1 cellular context compared by ENCODE assay signal in the genomic region with DNA sequence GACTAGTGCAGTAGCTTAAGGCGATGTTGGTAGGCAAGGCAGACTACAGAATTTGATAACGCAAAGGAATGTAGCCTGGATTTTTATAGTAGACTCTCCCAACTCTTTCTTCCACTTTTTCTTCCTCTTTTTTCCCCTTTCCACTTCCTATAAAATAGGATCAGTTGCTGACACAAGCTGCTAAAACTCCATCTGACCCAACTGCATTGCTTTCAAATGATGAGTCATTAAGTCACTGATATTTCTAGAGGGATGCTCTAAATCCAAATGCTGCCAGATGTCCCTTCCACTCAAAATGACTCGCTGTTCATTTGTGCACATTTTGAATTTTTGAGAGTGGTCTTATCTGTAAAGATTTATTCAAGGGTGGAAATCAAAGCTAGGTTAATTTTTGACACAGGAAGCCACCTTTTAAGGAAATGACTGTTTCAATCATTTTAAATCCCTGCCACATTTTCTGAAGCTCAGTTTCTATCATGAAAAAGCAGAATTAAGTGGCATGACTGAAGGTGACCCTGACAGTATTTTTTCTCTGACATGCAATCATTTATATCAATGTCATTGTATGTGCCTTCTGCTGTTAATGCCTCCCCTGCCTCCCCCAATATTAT.
TF ChIP-seq lines count a peak whose summit lies in the region.

No MANE protein-coding gene starts in this region.

TF ChIP-seq in HEK293, 187 proteins besides CTCF, POLR2A, EP300 and RAD21 (continued from another document and continues in another):
- no peak for TF ChIP-seq WT1 (tag by site-specific recombination; IDR thresholded peaks at IDR 0.05)
- TF ChIP-seq KLF10 (tag by site-specific recombination; IDR thresholded peaks at IDR 0.05): no peak
- no peak for TF ChIP-seq BCL11A (tag by site-specific recombination; IDR thresholded peaks at IDR 0.05; ENCODE audit: low read depth)
- TF ChIP-seq, protein P1, sequence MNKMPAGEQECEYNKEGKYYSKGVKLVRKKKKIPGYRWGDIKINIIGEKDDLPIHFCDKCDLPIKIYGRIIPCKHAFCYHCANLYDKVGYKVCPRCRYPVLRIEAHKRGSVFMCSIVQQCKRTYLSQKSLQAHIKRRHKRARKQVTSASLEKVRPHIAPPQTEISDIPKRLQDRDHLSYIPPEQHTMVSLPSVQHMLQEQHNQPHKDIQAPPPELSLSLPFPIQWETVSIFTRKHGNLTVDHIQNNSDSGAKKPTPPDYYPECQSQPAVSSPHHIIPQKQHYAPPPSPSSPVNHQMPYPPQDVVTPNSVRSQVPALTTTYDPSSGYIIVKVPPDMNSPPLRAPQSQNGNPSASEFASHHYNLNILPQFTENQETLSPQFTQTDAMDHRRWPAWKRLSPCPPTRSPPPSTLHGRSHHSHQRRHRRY (tag by site-specific recombination; IDR thresholded peaks at IDR 0.05): no peak
- TF ChIP-seq ZNF426 (tag by site-specific recombination; IDR thresholded peaks at IDR 0.05): no peak
- TF ChIP-seq, protein P2, sequence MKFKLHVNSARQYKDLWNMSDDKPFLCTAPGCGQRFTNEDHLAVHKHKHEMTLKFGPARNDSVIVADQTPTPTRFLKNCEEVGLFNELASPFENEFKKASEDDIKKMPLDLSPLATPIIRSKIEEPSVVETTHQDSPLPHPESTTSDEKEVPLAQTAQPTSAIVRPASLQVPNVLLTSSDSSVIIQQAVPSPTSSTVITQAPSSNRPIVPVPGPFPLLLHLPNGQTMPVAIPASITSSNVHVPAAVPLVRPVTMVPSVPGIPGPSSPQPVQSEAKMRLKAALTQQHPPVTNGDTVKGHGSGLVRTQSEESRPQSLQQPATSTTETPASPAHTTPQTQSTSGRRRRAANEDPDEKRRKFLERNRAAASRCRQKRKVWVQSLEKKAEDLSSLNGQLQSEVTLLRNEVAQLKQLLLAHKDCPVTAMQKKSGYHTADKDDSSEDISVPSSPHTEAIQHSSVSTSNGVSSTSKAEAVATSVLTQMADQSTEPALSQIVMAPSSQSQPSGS (tag by site-specific recombination; IDR thresholded peaks at IDR 0.05; ENCODE audit: low read depth): no peak
- no peak for TF ChIP-seq ZFHX2 (tag by site-specific recombination; conservative IDR thresholded peaks at IDR 0.05)
- TF ChIP-seq GFI1B (tag by site-specific recombination; IDR thresholded peaks at IDR 0.05): no peak
- peak; percentile 69 for TF ChIP-seq PRDM1 (tag by site-specific recombination; IDR thresholded peaks at IDR 0.05)
- 0 out of 2 replicates have a peak, but pooled peaks have one; percentile 51 for TF ChIP-seq ZNF184 (tag by site-specific recombination; IDR thresholded peaks at IDR 0.05)
- no peak for TF ChIP-seq MYNN (tag by site-specific recombination; IDR thresholded peaks at IDR 0.05; ENCODE audit: borderline replicate concordance)
- TF ChIP-seq ZNF221 (tag by site-specific recombination; IDR thresholded peaks at IDR 0.05; ENCODE audit: borderline replicate concordance): no peak
- TF ChIP-seq, protein P3, sequence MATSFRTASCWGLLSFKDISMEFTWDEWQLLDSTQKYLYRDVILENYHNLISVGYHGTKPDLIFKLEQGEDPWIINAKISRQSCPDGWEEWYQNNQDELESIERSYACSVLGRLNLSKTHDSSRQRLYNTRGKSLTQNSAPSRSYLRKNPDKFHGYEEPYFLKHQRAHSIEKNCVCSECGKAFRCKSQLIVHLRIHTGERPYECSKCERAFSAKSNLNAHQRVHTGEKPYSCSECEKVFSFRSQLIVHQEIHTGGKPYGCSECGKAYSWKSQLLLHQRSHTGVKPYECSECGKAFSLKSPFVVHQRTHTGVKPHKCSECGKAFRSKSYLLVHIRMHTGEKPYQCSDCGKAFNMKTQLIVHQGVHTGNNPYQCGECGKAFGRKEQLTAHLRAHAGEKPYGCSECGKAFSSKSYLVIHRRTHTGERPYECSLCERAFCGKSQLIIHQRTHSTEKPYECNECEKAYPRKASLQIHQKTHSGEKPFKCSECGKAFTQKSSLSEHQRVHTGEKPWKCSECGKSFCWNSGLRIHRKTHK (tag by site-specific recombination; IDR thresholded peaks at IDR 0.05): no peak
- TF ChIP-seq ZEB2 (tag by site-specific recombination; IDR thresholded peaks at IDR 0.05): peak; percentile 78
- TF ChIP-seq, protein P4, sequence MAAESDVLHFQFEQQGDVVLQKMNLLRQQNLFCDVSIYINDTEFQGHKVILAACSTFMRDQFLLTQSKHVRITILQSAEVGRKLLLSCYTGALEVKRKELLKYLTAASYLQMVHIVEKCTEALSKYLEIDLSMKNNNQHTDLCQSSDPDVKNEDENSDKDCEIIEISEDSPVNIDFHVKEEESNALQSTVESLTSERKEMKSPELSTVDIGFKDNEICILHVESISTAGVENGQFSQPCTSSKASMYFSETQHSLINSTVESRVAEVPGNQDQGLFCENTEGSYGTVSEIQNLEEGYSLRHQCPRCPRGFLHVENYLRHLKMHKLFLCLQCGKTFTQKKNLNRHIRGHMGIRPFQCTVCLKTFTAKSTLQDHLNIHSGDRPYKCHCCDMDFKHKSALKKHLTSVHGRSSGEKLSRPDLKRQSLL (tag by site-specific recombination; IDR thresholded peaks at IDR 0.05): no peak
- no peak for TF ChIP-seq ZNF791 (tag by site-specific recombination; IDR thresholded peaks at IDR 0.05)
- TF ChIP-seq ZNF157 (tag by site-specific recombination; IDR thresholded peaks at IDR 0.05): no peak
- TF ChIP-seq, protein P5, sequence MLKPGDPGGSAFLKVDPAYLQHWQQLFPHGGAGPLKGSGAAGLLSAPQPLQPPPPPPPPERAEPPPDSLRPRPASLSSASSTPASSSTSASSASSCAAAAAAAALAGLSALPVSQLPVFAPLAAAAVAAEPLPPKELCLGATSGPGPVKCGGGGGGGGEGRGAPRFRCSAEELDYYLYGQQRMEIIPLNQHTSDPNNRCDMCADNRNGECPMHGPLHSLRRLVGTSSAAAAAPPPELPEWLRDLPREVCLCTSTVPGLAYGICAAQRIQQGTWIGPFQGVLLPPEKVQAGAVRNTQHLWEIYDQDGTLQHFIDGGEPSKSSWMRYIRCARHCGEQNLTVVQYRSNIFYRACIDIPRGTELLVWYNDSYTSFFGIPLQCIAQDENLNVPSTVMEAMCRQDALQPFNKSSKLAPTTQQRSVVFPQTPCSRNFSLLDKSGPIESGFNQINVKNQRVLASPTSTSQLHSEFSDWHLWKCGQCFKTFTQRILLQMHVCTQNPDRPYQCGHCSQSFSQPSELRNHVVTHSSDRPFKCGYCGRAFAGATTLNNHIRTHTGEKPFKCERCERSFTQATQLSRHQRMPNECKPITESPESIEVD (tag by site-specific recombination; IDR thresholded peaks at IDR 0.05): peak; percentile 29
- no peak for TF ChIP-seq ZNF558 (tag by site-specific recombination; IDR thresholded peaks at IDR 0.05)
- TF ChIP-seq, protein P6, sequence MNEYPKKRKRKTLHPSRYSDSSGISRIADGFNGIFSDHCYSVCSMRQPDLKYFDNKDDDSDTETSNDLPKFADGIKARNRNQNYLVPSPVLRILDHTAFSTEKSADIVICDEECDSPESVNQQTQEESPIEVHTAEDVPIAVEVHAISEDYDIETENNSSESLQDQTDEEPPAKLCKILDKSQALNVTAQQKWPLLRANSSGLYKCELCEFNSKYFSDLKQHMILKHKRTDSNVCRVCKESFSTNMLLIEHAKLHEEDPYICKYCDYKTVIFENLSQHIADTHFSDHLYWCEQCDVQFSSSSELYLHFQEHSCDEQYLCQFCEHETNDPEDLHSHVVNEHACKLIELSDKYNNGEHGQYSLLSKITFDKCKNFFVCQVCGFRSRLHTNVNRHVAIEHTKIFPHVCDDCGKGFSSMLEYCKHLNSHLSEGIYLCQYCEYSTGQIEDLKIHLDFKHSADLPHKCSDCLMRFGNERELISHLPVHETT (tag by site-specific recombination; IDR thresholded peaks at IDR 0.05): 0 out of 2 replicates have a peak, but pooled peaks have one; percentile 14
- no peak for TF ChIP-seq SP2 (tag by site-specific recombination; IDR thresholded peaks at IDR 0.05)
- no peak for TF ChIP-seq TRIM28 (IDR thresholded peaks at IDR 0.05; ENCODE audit: borderline replicate concordance, low read length)
- TF ChIP-seq ZNF140 (tag by site-specific recombination; IDR thresholded peaks at IDR 0.05): no peak
- TF ChIP-seq ZNF701 (tag by site-specific recombination; IDR thresholded peaks at IDR 0.05): no peak
- TF ChIP-seq, protein P7, sequence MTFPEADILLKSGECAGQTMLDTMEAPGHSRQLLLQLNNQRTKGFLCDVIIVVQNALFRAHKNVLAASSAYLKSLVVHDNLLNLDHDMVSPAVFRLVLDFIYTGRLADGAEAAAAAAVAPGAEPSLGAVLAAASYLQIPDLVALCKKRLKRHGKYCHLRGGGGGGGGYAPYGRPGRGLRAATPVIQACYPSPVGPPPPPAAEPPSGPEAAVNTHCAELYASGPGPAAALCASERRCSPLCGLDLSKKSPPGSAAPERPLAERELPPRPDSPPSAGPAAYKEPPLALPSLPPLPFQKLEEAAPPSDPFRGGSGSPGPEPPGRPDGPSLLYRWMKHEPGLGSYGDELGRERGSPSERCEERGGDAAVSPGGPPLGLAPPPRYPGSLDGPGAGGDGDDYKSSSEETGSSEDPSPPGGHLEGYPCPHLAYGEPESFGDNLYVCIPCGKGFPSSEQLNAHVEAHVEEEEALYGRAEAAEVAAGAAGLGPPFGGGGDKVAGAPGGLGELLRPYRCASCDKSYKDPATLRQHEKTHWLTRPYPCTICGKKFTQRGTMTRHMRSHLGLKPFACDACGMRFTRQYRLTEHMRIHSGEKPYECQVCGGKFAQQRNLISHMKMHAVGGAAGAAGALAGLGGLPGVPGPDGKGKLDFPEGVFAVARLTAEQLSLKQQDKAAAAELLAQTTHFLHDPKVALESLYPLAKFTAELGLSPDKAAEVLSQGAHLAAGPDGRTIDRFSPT (tag by site-specific recombination; IDR thresholded peaks at IDR 0.05): no peak
- TF ChIP-seq, protein P8, sequence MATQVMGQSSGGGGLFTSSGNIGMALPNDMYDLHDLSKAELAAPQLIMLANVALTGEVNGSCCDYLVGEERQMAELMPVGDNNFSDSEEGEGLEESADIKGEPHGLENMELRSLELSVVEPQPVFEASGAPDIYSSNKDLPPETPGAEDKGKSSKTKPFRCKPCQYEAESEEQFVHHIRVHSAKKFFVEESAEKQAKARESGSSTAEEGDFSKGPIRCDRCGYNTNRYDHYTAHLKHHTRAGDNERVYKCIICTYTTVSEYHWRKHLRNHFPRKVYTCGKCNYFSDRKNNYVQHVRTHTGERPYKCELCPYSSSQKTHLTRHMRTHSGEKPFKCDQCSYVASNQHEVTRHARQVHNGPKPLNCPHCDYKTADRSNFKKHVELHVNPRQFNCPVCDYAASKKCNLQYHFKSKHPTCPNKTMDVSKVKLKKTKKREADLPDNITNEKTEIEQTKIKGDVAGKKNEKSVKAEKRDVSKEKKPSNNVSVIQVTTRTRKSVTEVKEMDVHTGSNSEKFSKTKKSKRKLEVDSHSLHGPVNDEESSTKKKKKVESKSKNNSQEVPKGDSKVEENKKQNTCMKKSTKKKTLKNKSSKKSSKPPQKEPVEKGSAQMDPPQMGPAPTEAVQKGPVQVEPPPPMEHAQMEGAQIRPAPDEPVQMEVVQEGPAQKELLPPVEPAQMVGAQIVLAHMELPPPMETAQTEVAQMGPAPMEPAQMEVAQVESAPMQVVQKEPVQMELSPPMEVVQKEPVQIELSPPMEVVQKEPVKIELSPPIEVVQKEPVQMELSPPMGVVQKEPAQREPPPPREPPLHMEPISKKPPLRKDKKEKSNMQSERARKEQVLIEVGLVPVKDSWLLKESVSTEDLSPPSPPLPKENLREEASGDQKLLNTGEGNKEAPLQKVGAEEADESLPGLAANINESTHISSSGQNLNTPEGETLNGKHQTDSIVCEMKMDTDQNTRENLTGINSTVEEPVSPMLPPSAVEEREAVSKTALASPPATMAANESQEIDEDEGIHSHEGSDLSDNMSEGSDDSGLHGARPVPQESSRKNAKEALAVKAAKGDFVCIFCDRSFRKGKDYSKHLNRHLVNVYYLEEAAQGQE (tag by site-specific recombination; IDR thresholded peaks at IDR 0.05): no peak
- no peak for TF ChIP-seq ZNF658 (tag by site-specific recombination; IDR thresholded peaks at IDR 0.05)
- TF ChIP-seq, protein P9, sequence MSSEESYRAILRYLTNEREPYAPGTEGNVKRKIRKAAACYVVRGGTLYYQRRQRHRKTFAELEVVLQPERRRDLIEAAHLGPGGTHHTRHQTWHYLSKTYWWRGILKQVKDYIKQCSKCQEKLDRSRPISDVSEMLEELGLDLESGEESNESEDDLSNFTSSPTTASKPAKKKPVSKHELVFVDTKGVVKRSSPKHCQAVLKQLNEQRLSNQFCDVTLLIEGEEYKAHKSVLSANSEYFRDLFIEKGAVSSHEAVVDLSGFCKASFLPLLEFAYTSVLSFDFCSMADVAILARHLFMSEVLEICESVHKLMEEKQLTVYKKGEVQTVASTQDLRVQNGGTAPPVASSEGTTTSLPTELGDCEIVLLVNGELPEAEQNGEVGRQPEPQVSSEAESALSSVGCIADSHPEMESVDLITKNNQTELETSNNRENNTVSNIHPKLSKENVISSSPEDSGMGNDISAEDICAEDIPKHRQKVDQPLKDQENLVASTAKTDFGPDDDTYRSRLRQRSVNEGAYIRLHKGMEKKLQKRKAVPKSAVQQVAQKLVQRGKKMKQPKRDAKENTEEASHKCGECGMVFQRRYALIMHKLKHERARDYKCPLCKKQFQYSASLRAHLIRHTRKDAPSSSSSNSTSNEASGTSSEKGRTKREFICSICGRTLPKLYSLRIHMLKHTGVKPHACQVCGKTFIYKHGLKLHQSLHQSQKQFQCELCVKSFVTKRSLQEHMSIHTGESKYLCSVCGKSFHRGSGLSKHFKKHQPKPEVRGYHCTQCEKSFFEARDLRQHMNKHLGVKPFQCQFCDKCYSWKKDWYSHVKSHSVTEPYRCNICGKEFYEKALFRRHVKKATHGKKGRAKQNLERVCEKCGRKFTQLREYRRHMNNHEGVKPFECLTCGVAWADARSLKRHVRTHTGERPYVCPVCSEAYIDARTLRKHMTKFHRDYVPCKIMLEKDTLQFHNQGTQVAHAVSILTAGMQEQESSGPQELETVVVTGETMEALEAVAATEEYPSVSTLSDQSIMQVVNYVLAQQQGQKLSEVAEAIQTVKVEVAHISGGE (tag by site-specific recombination; conservative IDR thresholded peaks at IDR 0.05; ENCODE audit: low read depth): no peak
- TF ChIP-seq SALL2 (tag by site-specific recombination; IDR thresholded peaks at IDR 0.05; ENCODE audit: borderline replicate concordance): no peak
- TF ChIP-seq ZNF37A (tag by site-specific recombination; IDR thresholded peaks at IDR 0.05): no peak
- TF ChIP-seq ZNF354C (tag by site-specific recombination; IDR thresholded peaks at IDR 0.05; ENCODE audit: borderline replicate concordance, low read depth): no peak
- no peak for TF ChIP-seq ZBTB8A (tag by site-specific recombination; IDR thresholded peaks at IDR 0.05)
- TF ChIP-seq ZNF473 (tag by site-specific recombination; IDR thresholded peaks at IDR 0.05): no peak
- TF ChIP-seq ZNF596 (tag by site-specific recombination; IDR thresholded peaks at IDR 0.05): no peak
- TF ChIP-seq ZNF621 (tag by site-specific recombination; IDR thresholded peaks at IDR 0.05): no peak
- TF ChIP-seq ZNF560 (tag by site-specific recombination; IDR thresholded peaks at IDR 0.05; ENCODE audit: borderline replicate concordance): no peak
- no peak for TF ChIP-seq ZNF747 (tag by site-specific recombination; IDR thresholded peaks at IDR 0.05)
- no peak for TF ChIP-seq ZNF302 (tag by site-specific recombination; IDR thresholded peaks at IDR 0.05; ENCODE audit: low read depth)
- TF ChIP-seq ZNF76 (tag by site-specific recombination; IDR thresholded peaks at IDR 0.05; ENCODE audit: borderline replicate concordance, low read depth): no peak
- TF ChIP-seq HOXC10 (CRISPR knock-in tag; IDR thresholded peaks at IDR 0.05): no peak
- TF ChIP-seq YY1 (tag by site-specific recombination; IDR thresholded peaks at IDR 0.05): no peak
